ENCODE assay signal across 8 cellular contexts in genomic region chr6:29016559-29017427, GRCh38. TPM values are rescaled to one million over a fixed set of nuclear protein-coding genes. Genes with fewer than 3 reads are reported as not detected.
DNase-seq lines count a peak whose midpoint lies in the region; ATAC-seq and TF ChIP-seq lines count a peak whose summit lies in the region.

No MANE protein-coding gene starts in this region.

- WGBS in lung, 2 donors, result 0 to 1% methylated on average over 41 of the region's 41 CpGs

- DNase-seq in C1 segment of cervical spinal cord (lab: John Stamatoyannopoulos, UW), result peak in 11 of 14 donors; percentile 6 to 68 (median 37)
- DNase-seq in NCI-H69 (lab: John Stamatoyannopoulos, UW), result peak; percentile 81
- DNase-seq in activated CD4-positive, alpha-beta T cell treated with anti-CD3 and anti-CD28 coated beads, Interleukin-2, amount 50 U/mL, for 48 hours, result peak; percentile 85 to 91
- peak; percentile 81 for DNase-seq in effector CD4-positive, alpha-beta T cell
- DNase-seq in lung (ENCODE audit: low spot score), result peak; percentile 80
- DNase-seq in stimulated activated CD4-positive, alpha-beta T cell treated with anti-CD3 and anti-CD28 coated beads, TNF-alpha, amount 100 ng/mL, for 1 hour (ENCODE audit: low read depth in 3 of 3, low spot score in 1 of 3), result peak; percentile 58 to 70 (median 66)

- peaks cover 0 to 4% of the 10 kb centered on the region in 2 donors for H3K9me3 ChIP-seq in lung (ENCODE audit: control insufficient read depth in 2 of 2, insufficient read depth in 1 of 2, low read length in 1 of 2)

- peak; percentile 79 for TF ChIP-seq CTCF in lung (IDR thresholded peaks at IDR 0.05; ENCODE audit: control extremely low read depth, extremely low read depth)

- H3K27me3 ChIP-seq in lung (ENCODE audit: control insufficient read depth, insufficient read depth), result no peaks in the 10 kb centered on the region

- H3K4me3 ChIP-seq in lung, result peak overlapping the region; percentile 26

- no peak overlapping the region for H3K27ac ChIP-seq in lung (ENCODE audit: low read depth in 1 of 2, low read length in 1 of 2)

- peaks cover 0 to 4% of the 10 kb centered on the region in 2 donors for H3K4me1 ChIP-seq in lung (ENCODE audit: control insufficient read depth in 2 of 2, insufficient read depth in 2 of 2, low read length in 2 of 2)

- ATAC-seq in GM19324 (IDR thresholded peaks at IDR 0.05; ENCODE audit: low FRiP score, unreplicated experiment) (peak; percentile 77), HG03460 (IDR thresholded peaks at IDR 0.05; ENCODE audit: unreplicated experiment) (peak; percentile 86), lung (ENCODE audit: insufficient read depth, low FRiP score) (peak; percentile 87)

- no peaks in the 10 kb centered on the region for H3K36me3 ChIP-seq in lung (ENCODE audit: control insufficient read depth in 2 of 2, insufficient read depth in 2 of 2, low read length in 2 of 2)

RNA-seq across cellular contexts. Expression of gene ZNF311, which starts 11.7 kb away (rescaled TPM):
- 1 to 10 TPM; 1.7 to 3.1 TPM for total RNA-seq in lung
- 1 to 10 TPM in 1 of 2 donors, under 1 TPM in 1; 0.42 to 1.0 TPM for polyA plus RNA-seq in lung

RNA-seq across cellular contexts. Expression of gene OR2W1, which starts 28.2 kb away (rescaled TPM):
- not detected for total RNA-seq in lung
- polyA plus RNA-seq in lung, result not detected

Comparison
In these comparisons a context has a peak if more than half of its experiments do, and no peak if none do; other contexts are left out.
1. DNase-seq: peak in every context shown above with its lines; median percentile 88 in activated CD4-positive, alpha-beta T cell treated with anti-CD3 and anti-CD28 coated beads, Interleukin-2, amount 50 U/mL, for 48 hours; 81 in NCI-H69; 81 in effector CD4-positive, alpha-beta T cell; 80 in lung; 66 in stimulated activated CD4-positive, alpha-beta T cell treated with anti-CD3 and anti-CD28 coated beads, TNF-alpha, amount 100 ng/mL, for 1 hour; 37 in C1 segment of cervical spinal cord.